In the genomic region with DNA sequence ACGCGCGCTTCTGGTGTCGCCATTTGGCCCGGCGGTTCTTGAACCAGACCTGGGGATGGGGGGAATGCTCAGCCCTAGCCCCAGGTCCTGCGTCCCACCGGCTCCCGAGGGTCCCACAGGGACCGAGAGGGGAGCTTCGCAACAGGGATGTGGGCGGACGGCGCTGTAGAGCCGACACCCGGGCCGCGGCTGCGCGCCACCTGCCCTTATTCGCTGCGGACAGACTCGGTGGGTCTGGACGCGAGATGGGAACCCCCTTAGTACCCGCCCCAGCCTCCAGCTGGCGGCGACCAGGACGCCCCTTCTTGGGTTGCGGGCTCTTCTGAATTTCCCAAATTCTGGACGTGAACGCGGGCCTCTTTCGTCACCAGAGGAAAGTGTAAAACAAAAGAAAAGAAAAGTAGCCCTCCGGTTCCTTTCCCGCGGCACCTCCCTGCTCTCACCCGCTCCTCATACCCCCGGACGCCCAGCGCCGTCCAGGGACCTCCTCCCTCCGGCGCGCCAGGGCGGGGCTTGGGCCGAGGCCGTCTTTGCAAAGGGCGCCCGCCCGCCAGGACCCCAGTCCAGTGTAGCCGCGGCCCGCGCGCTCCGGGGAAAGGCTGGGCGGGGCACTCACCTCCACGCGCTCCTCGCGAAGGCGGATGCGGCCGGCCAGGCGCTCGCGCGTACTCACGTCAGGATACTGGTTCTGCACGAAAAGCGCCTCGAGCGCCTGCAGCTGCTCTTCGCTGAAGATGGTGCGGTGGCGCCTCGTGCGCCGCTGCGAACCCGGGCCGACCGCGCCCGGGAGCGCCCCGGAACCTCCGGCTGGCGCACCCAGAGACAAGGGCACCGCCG, we compare ENCODE assay signal across 7 cellular contexts. TPM values are rescaled to one million over a fixed set of nuclear protein-coding genes. Genes with fewer than 3 reads are reported as not detected.
A peak's percentile ranks its signal among the peaks of the same experiment; 100 is the strongest.
DNase-seq lines count a peak whose midpoint lies in the region; ATAC-seq and TF ChIP-seq lines count a peak whose summit lies in the region.

No MANE protein-coding gene starts in this region.

- H3K27me3 Mint-ChIP-seq in WTC11 (ENCODE audit: low read depth) (peaks cover 78% of the 10 kb centered on the region), glutamatergic neuron (ENCODE audit: unreplicated experiment) (peaks cover 20% of the 10 kb centered on the region)

- H3K9ac ChIP-seq in HUES6 (ENCODE audit: low read length) = no peak overlapping the region

- ATAC-seq in WTC11 (peak; percentile 33), HG03280 (IDR thresholded peaks at IDR 0.05; ENCODE audit: unreplicated experiment) (no peak)

- DNase-seq in WTC11 (ENCODE audit: low spot score) (peak; percentile 65), glutamatergic neuron (peak; percentile 41), SHP77 treated with DMSO at 0.1 percent for 48 hours (lab: John Stamatoyannopoulos, UW) (no peak), GDM1 (lab: John Stamatoyannopoulos, UW) (no peak)
- DNase-seq in stimulated activated CD4-positive, alpha-beta T cell treated with anti-CD3 and anti-CD28 coated beads, Interleukin-4, amount 100 ng/mL, for 1 hour = peak; percentile 30

- CTCF ChIA-PET in WTC11 (lab: Charles Lee) = interaction anchor here (0.6 to 3.5 kb wide), 7 partner anchors 19 to 481 kb away, joined by 3 to 22 read pairs (median 4); a partner anchor contains a TSS

- H3K4me1 ChIP-seq in HUES6 (ENCODE audit: control insufficient read depth, insufficient read depth, low read length) = no peaks in the 10 kb centered on the region; the same call in 1 of the 2 replicates

- H3K4me3 Mint-ChIP-seq in WTC11 (peak overlapping the region; percentile 66), glutamatergic neuron (ENCODE audit: unreplicated experiment) (no peak overlapping the region)

- no peaks in the 10 kb centered on the region for H3K36me3 ChIP-seq in HUES6 (ENCODE audit: control insufficient read depth, insufficient read depth, low read length)

- POLR2A ChIA-PET in WTC11 (lab: Charles Lee) = interaction anchor here (0.6 kb wide), 2 partner anchors 31 to 1603 kb away, joined by 3 to 5 read pairs; no protein-coding TSS in a partner anchor

- peaks cover 81% of the 10 kb centered on the region for H3K27me3 ChIP-seq in HUES6 (ENCODE audit: control insufficient read depth, insufficient read depth, low read length)

- peaks cover 18% of the 10 kb centered on the region for H3K4me1 Mint-ChIP-seq in WTC11
- H3K4me1 Mint-ChIP-seq in glutamatergic neuron (ENCODE audit: low read depth, unreplicated experiment) = peaks cover 7% of the 10 kb centered on the region

- H3K36me3 Mint-ChIP-seq in WTC11 (peaks cover 4% of the 10 kb centered on the region; the same call in 1 of the 2 replicates), glutamatergic neuron (ENCODE audit: unreplicated experiment) (peaks cover 16% of the 10 kb centered on the region)

- H3K27ac Mint-ChIP-seq in WTC11 = no peak overlapping the region
- no peak overlapping the region for H3K27ac Mint-ChIP-seq in glutamatergic neuron (ENCODE audit: unreplicated experiment)

- H3K9me3 Mint-ChIP-seq in WTC11 (0 out of 2 replicates have a peak, but pooled peaks cover 4% of the 10 kb centered on the region), glutamatergic neuron (ENCODE audit: unreplicated experiment) (peaks cover 15% of the 10 kb centered on the region)

- no peak overlapping the region for H3K27ac ChIP-seq in HUES6 (ENCODE audit: low read depth, low read length)

- H3K4me3 ChIP-seq in HUES6 (ENCODE audit: low read depth, low read length) = peak overlapping the region; percentile 55

- TF ChIP-seq CTCF in WTC11 (IDR thresholded peaks at IDR 0.05) = no peak
- TF ChIP-seq CTCF in glutamatergic neuron (IDR thresholded peaks at IDR 0.05; ENCODE audit: partially characterized antibody, unreplicated experiment) = no peak

- no peaks in the 10 kb centered on the region for H3K9me3 ChIP-seq in HUES6 (ENCODE audit: control insufficient read depth, insufficient read depth, low read depth, low read length)

TF ChIP-seq in WTC11, 78 proteins besides CTCF, POLR2A, EP300 and RAD21 (continues in another document):
- TF ChIP-seq MYBL2 (CRISPR knock-in tag; IDR thresholded peaks at IDR 0.05) (peak; percentile 67; the same call in 1 of the 2 replicates), ETV6 (CRISPR knock-in tag; IDR thresholded peaks at IDR 0.05) (peak; percentile 49; the same call in 1 of the 2 replicates), ZNF317 (CRISPR knock-in tag; IDR thresholded peaks at IDR 0.05; ENCODE audit: borderline replicate concordance, low read depth) (peak; percentile 52; the same call in 1 of the 2 replicates), CREM (CRISPR knock-in tag; IDR thresholded peaks at IDR 0.05) (no peak)
- TF ChIP-seq, protein P1, sequence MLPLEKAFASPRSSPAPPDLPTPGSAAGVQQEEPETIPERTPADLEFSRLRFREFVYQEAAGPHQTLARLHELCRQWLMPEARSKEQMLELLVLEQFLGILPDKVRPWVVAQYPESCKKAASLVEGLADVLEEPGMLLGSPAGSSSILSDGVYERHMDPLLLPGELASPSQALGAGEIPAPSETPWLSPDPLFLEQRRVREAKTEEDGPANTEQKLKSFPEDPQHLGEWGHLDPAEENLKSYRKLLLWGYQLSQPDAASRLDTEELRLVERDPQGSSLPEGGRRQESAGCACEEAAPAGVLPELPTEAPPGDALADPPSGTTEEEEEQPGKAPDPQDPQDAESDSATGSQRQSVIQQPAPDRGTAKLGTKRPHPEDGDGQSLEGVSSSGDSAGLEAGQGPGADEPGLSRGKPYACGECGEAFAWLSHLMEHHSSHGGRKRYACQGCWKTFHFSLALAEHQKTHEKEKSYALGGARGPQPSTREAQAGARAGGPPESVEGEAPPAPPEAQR (CRISPR knock-in tag; IDR thresholded peaks at IDR 0.05) = no peak
- TF ChIP-seq, protein P2, sequence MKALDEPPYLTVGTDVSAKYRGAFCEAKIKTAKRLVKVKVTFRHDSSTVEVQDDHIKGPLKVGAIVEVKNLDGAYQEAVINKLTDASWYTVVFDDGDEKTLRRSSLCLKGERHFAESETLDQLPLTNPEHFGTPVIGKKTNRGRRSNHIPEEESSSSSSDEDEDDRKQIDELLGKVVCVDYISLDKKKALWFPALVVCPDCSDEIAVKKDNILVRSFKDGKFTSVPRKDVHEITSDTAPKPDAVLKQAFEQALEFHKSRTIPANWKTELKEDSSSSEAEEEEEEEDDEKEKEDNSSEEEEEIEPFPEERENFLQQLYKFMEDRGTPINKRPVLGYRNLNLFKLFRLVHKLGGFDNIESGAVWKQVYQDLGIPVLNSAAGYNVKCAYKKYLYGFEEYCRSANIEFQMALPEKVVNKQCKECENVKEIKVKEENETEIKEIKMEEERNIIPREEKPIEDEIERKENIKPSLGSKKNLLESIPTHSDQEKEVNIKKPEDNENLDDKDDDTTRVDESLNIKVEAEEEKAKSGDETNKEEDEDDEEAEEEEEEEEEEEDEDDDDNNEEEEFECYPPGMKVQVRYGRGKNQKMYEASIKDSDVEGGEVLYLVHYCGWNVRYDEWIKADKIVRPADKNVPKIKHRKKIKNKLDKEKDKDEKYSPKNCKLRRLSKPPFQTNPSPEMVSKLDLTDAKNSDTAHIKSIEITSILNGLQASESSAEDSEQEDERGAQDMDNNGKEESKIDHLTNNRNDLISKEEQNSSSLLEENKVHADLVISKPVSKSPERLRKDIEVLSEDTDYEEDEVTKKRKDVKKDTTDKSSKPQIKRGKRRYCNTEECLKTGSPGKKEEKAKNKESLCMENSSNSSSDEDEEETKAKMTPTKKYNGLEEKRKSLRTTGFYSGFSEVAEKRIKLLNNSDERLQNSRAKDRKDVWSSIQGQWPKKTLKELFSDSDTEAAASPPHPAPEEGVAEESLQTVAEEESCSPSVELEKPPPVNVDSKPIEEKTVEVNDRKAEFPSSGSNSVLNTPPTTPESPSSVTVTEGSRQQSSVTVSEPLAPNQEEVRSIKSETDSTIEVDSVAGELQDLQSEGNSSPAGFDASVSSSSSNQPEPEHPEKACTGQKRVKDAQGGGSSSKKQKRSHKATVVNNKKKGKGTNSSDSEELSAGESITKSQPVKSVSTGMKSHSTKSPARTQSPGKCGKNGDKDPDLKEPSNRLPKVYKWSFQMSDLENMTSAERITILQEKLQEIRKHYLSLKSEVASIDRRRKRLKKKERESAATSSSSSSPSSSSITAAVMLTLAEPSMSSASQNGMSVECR (CRISPR knock-in tag; IDR thresholded peaks at IDR 0.05; ENCODE audit: borderline replicate concordance) = 0 out of 2 replicates have a peak, but pooled peaks have one; percentile 44
- TF ChIP-seq, protein P3, sequence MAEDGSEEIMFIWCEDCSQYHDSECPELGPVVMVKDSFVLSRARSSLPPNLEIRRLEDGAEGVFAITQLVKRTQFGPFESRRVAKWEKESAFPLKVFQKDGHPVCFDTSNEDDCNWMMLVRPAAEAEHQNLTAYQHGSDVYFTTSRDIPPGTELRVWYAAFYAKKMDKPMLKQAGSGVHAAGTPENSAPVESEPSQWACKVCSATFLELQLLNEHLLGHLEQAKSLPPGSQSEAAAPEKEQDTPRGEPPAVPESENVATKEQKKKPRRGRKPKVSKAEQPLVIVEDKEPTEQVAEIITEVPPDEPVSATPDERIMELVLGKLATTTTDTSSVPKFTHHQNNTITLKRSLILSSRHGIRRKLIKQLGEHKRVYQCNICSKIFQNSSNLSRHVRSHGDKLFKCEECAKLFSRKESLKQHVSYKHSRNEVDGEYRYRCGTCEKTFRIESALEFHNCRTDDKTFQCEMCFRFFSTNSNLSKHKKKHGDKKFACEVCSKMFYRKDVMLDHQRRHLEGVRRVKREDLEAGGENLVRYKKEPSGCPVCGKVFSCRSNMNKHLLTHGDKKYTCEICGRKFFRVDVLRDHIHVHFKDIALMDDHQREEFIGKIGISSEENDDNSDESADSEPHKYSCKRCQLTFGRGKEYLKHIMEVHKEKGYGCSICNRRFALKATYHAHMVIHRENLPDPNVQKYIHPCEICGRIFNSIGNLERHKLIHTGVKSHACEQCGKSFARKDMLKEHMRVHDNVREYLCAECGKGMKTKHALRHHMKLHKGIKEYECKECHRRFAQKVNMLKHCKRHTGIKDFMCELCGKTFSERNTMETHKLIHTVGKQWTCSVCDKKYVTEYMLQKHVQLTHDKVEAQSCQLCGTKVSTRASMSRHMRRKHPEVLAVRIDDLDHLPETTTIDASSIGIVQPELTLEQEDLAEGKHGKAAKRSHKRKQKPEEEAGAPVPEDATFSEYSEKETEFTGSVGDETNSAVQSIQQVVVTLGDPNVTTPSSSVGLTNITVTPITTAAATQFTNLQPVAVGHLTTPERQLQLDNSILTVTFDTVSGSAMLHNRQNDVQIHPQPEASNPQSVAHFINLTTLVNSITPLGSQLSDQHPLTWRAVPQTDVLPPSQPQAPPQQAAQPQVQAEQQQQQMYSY (CRISPR knock-in tag; IDR thresholded peaks at IDR 0.05) = no peak

RNA-seq across cellular contexts. Expression of a gene that starts 0.8 kb away (rescaled TPM):
- total RNA-seq in WTC11 (2021) (0.44 to 0.68 TPM in 2 of 3 replicates, not detected in the other), glutamatergic neuron (ENCODE audit: unreplicated experiment) (not detected)

RNA-seq across cellular contexts. Expression of a gene that starts 4.8 kb away (rescaled TPM):
- total RNA-seq in WTC11 (2021) = 18.0 to 19.3 TPM (median 18.3 TPM) in 3 replicates
- total RNA-seq in glutamatergic neuron (ENCODE audit: unreplicated experiment) = 20.4 TPM

RNA-seq across cellular contexts. Expression of a gene that starts 18.2 kb away (rescaled TPM):
- total RNA-seq in WTC11 (2021) (not detected in 3 replicates), glutamatergic neuron (ENCODE audit: unreplicated experiment) (not detected)

RNA-seq across cellular contexts. Expression of a gene that starts 27.1 kb away (rescaled TPM):
- total RNA-seq in WTC11 (2021) (56.8 to 64.2 TPM (median 60.3 TPM) in 3 replicates), glutamatergic neuron (ENCODE audit: unreplicated experiment) (68.7 TPM)

RNA-seq across cellular contexts. Expression of a gene that starts 29.3 kb away (rescaled TPM):
- total RNA-seq in WTC11 (2021) = 201 to 213 TPM (median 204 TPM) in 3 replicates
- 54.8 TPM for total RNA-seq in glutamatergic neuron (ENCODE audit: unreplicated experiment)

Comparison
In these comparisons a context has a peak if more than half of its experiments do, and no peak if none do; other contexts are left out.
1. DNase-seq: peak in WTC11 (single experiment), glutamatergic neuron (single experiment) and stimulated activated CD4-positive, alpha-beta T cell treated with anti-CD3 and anti-CD28 coated beads, Interleukin-4, amount 100 ng/mL, for 1 hour (single experiment); none in SHP77 treated with DMSO at 0.1 percent for 48 hours (single experiment) and GDM1 (single experiment).